8 cellular contexts compared by ENCODE assay signal in genomic region chr17:75456417-75457046, GRCh38. TPM values are rescaled to one million over a fixed set of nuclear protein-coding genes. Genes with fewer than 3 reads are reported as not detected.
DNase-seq lines count a peak whose midpoint lies in the region; ATAC-seq, FAIRE-seq and TF ChIP-seq lines count a peak whose summit lies in the region.

Gene TMEM94, plus strand, starts transcription at chr17:75456635. Its CDS starts 15,271 bp downstream, at chr17:75471906.

- TSS peak; percentile 71 for BruUV-seq in HepG2 (replicated peaks; lab: Mats Ljungman, UMichigan)

- DNase-seq in C1 segment of cervical spinal cord (lab: John Stamatoyannopoulos, UW) (peak; percentile 34 to 98 (median 92)), NCI-H774 (lab: John Stamatoyannopoulos, UW) (peak; percentile 99), dermis microvascular lymphatic vessel endothelial cell (ENCODE audit: low read depth in 2 of 2) (peak; percentile 98), HepG2 (ENCODE audit: low spot score) (peak; percentile 99)
- DNase-seq in activated CD4-positive, alpha-beta T cell treated with anti-CD3 and anti-CD28 coated beads, Interleukin-2, amount 50 U/mL, for 4 hours, result peak; percentile 85 to 89
- peak; percentile 83 for DNase-seq in stimulated activated CD4-positive, alpha-beta T cell treated with anti-CD3 and anti-CD28 coated beads, Interleukin-4, amount 100 ng/mL, for 1 hour

- peaks cover 22% of the 10 kb centered on the region for H3K79me2 ChIP-seq in HepG2 (ENCODE audit: insufficient read depth, low read length)

- FAIRE-seq in HepG2 (lab: Jason Lieb, UNC), result peak; percentile 94

- no peak for TF ChIP-seq CTCF in HepG2 (CRISPR knock-in tag; IDR thresholded peaks at IDR 0.05)

- CTCF ChIA-PET in HepG2 (lab: Yijun Ruan, JAX; ENCODE audit: low intra/inter-chr PET ratio, low total read pairs), result no interaction called here

- TF ChIP-seq EP300 in HepG2 (IDR thresholded peaks at IDR 0.05; ENCODE audit: low read depth in 2 of 2, low read length in 2 of 2), result no peak
- TF ChIP-seq EP300 in HepG2 (CRISPR knock-in tag; IDR thresholded peaks at IDR 0.05; ENCODE audit: borderline replicate concordance), result no peak

- peak within 1 kb of the TSS; percentile 93 for H3K27ac ChIP-seq in HepG2 (ENCODE audit: extremely low read length, insufficient read depth, low read length)

- peaks cover 87% of the 10 kb centered on the region for H3K4me1 ChIP-seq in HepG2 (ENCODE audit: insufficient read depth, low read length)

- no peak within 1 kb of the TSS for H2AFZ ChIP-seq in HepG2 (ENCODE audit: low read length)

- in situ Hi-C loops in HepG2 (cut with HindIII; ENCODE audit: extremely low pct_ligation_motif_present, low pct_unique_long_range_greater_than_20kb), result no loop called here

- no peaks in the 10 kb centered on the region for H4K20me1 ChIP-seq in HepG2 (ENCODE audit: insufficient read depth, low read length)

- TF ChIP-seq POLR2A in HepG2 (IDR thresholded peaks at IDR 0.05; ENCODE audit: insufficient read depth in 1 of 2, low read depth in 2 of 2, low read length in 2 of 2), result peak; percentile 69 to 82; a peak in 3 of 4 replicates

- ATAC-seq in GM19372 (IDR thresholded peaks at IDR 0.05; ENCODE audit: low read depth, unreplicated experiment) (peak; percentile 97), HG03558 (IDR thresholded peaks at IDR 0.05; ENCODE audit: extremely low read depth, unreplicated experiment) (peak; percentile 90), HepG2 (peak; percentile 90)

- H3K9me3 ChIP-seq in HepG2 (ENCODE audit: low read length), result no peaks in the 10 kb centered on the region

- H3K36me3 ChIP-seq in HepG2 (replicated peaks in 1 of 2; ENCODE audit: control insufficient read depth in 1 of 2, insufficient read depth in 2 of 2, low read length in 2 of 2), result no peaks in the 10 kb centered on the region

- peak within 1 kb of the TSS; percentile 70 to 98 (median 87) for H3K4me3 ChIP-seq in HepG2 (replicated peaks in 1 of 3; ENCODE audit: insufficient read depth in 1 of 3, low read depth in 2 of 3, low read length in 3 of 3)

- no peak for TF ChIP-seq RAD21 in HepG2 (CRISPR knock-in tag; IDR thresholded peaks at IDR 0.05)

- H3K4me2 ChIP-seq in HepG2 (ENCODE audit: low read depth, low read length), result peak within 1 kb of the TSS; percentile 88

- intact Hi-C loops in HepG2 (cut with micrococcal nuclease; ENCODE audit: unreplicated experiment), result loop anchor here (5.0 kb wide), 1 partner anchor 56 kb away; no protein-coding TSS in a partner anchor

- H3K9ac ChIP-seq in HepG2 (ENCODE audit: insufficient read depth, low read depth, low read length), result peak within 1 kb of the TSS; percentile 92

- POLR2A ChIA-PET in HepG2 (lab: Yijun Ruan, JAX), result interaction anchor here (0.6 to 3.4 kb wide), 36 partner anchors 8 to 485 kb away, joined by 3 to 35 read pairs (median 4); partner anchors contain the start of genes ATP5PD, GGA3, GRB2 and KCTD2

- WGBS in HepG2 (ENCODE audit: low lambda C conversion rate), result 1% methylated on average over 31 of the region's 33 CpGs

- H3K27me3 ChIP-seq in HepG2 (ENCODE audit: control insufficient read depth in 1 of 2, insufficient read depth in 2 of 2, low read length in 2 of 2), result no peaks in the 10 kb centered on the region; a peak in 1 of 5 replicates

TF ChIP-seq in HepG2, 621 proteins besides CTCF, POLR2A, EP300 and RAD21 (continues in another document):
- TF ChIP-seq HNRNPK (IDR thresholded peaks at IDR 0.05; ENCODE audit: low read depth, low read length, poor library complexity, severe bottlenecking) (peak; percentile 80), ETV6 (CRISPR knock-in tag; conservative IDR thresholded peaks at IDR 0.05) (0 out of 2 replicates have a peak, but pooled peaks have one; percentile 19), ZKSCAN8 (CRISPR knock-in tag; IDR thresholded peaks at IDR 0.05; ENCODE audit: borderline replicate concordance) (no peak; the same call in 1 of the 2 replicates), TOPORS (CRISPR knock-in tag; IDR thresholded peaks at IDR 0.05) (0 out of 2 replicates have a peak, but pooled peaks have one; percentile 62), ZNF850 (CRISPR knock-in tag; conservative IDR thresholded peaks at IDR 0.05) (0 out of 2 replicates have a peak, but pooled peaks have one; percentile 76), TGIF2 (CRISPR knock-in tag; IDR thresholded peaks at IDR 0.05) (peak; percentile 69; the same call in 1 of the 2 replicates)
- TF ChIP-seq, protein P1, sequence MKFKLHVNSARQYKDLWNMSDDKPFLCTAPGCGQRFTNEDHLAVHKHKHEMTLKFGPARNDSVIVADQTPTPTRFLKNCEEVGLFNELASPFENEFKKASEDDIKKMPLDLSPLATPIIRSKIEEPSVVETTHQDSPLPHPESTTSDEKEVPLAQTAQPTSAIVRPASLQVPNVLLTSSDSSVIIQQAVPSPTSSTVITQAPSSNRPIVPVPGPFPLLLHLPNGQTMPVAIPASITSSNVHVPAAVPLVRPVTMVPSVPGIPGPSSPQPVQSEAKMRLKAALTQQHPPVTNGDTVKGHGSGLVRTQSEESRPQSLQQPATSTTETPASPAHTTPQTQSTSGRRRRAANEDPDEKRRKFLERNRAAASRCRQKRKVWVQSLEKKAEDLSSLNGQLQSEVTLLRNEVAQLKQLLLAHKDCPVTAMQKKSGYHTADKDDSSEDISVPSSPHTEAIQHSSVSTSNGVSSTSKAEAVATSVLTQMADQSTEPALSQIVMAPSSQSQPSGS (CRISPR knock-in tag; IDR thresholded peaks at IDR 0.05), result no peak
- TF ChIP-seq, protein P2, sequence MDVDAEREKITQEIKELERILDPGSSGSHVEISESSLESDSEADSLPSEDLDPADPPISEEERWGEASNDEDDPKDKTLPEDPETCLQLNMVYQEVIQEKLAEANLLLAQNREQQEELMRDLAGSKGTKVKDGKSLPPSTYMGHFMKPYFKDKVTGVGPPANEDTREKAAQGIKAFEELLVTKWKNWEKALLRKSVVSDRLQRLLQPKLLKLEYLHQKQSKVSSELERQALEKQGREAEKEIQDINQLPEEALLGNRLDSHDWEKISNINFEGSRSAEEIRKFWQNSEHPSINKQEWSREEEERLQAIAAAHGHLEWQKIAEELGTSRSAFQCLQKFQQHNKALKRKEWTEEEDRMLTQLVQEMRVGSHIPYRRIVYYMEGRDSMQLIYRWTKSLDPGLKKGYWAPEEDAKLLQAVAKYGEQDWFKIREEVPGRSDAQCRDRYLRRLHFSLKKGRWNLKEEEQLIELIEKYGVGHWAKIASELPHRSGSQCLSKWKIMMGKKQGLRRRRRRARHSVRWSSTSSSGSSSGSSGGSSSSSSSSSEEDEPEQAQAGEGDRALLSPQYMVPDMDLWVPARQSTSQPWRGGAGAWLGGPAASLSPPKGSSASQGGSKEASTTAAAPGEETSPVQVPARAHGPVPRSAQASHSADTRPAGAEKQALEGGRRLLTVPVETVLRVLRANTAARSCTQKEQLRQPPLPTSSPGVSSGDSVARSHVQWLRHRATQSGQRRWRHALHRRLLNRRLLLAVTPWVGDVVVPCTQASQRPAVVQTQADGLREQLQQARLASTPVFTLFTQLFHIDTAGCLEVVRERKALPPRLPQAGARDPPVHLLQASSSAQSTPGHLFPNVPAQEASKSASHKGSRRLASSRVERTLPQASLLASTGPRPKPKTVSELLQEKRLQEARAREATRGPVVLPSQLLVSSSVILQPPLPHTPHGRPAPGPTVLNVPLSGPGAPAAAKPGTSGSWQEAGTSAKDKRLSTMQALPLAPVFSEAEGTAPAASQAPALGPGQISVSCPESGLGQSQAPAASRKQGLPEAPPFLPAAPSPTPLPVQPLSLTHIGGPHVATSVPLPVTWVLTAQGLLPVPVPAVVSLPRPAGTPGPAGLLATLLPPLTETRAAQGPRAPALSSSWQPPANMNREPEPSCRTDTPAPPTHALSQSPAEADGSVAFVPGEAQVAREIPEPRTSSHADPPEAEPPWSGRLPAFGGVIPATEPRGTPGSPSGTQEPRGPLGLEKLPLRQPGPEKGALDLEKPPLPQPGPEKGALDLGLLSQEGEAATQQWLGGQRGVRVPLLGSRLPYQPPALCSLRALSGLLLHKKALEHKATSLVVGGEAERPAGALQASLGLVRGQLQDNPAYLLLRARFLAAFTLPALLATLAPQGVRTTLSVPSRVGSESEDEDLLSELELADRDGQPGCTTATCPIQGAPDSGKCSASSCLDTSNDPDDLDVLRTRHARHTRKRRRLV (CRISPR knock-in tag; IDR thresholded peaks at IDR 0.05), result peak; percentile 34; the same call in 1 of the 2 replicates

RNA-seq across cellular contexts. Expression of gene TMEM94, which starts in this region (rescaled TPM):
- total RNA-seq in dermis microvascular lymphatic vessel endothelial cell (17.2 and 27.2 TPM in 2 replicates), HepG2 (2016; rRNA removed; fragmentation: Illumina TruSeq; extraction: Trizol) (20.8 and 32.6 TPM in 2 replicates)
- total RNA-seq in HepG2 (2016; cell fraction: cytosol; rRNA removed; fragmentation: Illumina TruSeq; extraction: Trizol; ENCODE audit: low read depth), result 26.4 and 26.9 TPM in 2 replicates
- 17.2 and 32.1 TPM in 2 replicates for total RNA-seq in HepG2 (2016; cell fraction: insoluble cytoplasmic fraction; rRNA removed; fragmentation: Illumina TruSeq; extraction: Trizol)
- total RNA-seq in HepG2 (2016; cell fraction: membrane; rRNA removed; fragmentation: Illumina TruSeq; extraction: Trizol), result 23.6 and 28.5 TPM in 2 replicates
- total RNA-seq in HepG2 (2016; cell fraction: nucleus; rRNA removed; fragmentation: Illumina TruSeq; extraction: Trizol), result 32.2 and 37.2 TPM in 2 replicates
- 134 and 150 TPM in 2 replicates for polyA plus RNA-seq in HepG2 (2011; rRNA removed)
- 37.1 and 46.4 TPM in 2 replicates for polyA plus RNA-seq in HepG2 (2011; cell fraction: cytosol; rRNA removed)
- 1,312 and 1,888 TPM in 2 replicates for polyA plus RNA-seq in HepG2 (2011; cell fraction: nucleus; rRNA removed)
- 125 and 137 TPM in 2 replicates for polyA plus RNA-seq in HepG2 (2012)
- 5.0 and 5.4 TPM in 2 replicates for polyA plus RNA-seq in HepG2 (2016; cell fraction: cytosol; fragmentation: Illumina TruSeq; extraction: Trizol; ENCODE audit: low read depth)
- polyA plus RNA-seq in HepG2 (2016; cell fraction: insoluble cytoplasmic fraction; fragmentation: Illumina TruSeq; extraction: Trizol; ENCODE audit: low read depth), result 15.7 and 19.0 TPM in 2 replicates
- 16.7 and 22.4 TPM in 2 replicates for polyA plus RNA-seq in HepG2 (2016; cell fraction: membrane; fragmentation: Illumina TruSeq; extraction: Trizol; ENCODE audit: low read depth)
- polyA plus RNA-seq in HepG2 (2016; cell fraction: nucleus; fragmentation: Illumina TruSeq; extraction: Trizol; ENCODE audit: insufficient read depth, low read depth), result 121 and 131 TPM in 2 replicates
- 36.2 and 133 TPM in 2 replicates for polyA minus RNA-seq in HepG2 (2011; rRNA and poly(A)+ RNA removed; ENCODE audit: low replicate concordance)
- 52.6 and 54.1 TPM in 2 replicates for polyA minus RNA-seq in HepG2 (2011; cell fraction: cytosol; rRNA and poly(A)+ RNA removed)
- 148 and 161 TPM in 2 replicates for polyA minus RNA-seq in HepG2 (2011; cell fraction: nucleus; rRNA and poly(A)+ RNA removed)

Comparison
In these comparisons a context has a peak if more than half of its experiments do, and no peak if none do; other contexts are left out.
1. Peak in every context shown above with its lines: DNase-seq, ATAC-seq, H3K4me3 ChIP-seq and H3K27ac ChIP-seq.